ENCODE assay signal across 1 cellular context in the genomic region with DNA sequence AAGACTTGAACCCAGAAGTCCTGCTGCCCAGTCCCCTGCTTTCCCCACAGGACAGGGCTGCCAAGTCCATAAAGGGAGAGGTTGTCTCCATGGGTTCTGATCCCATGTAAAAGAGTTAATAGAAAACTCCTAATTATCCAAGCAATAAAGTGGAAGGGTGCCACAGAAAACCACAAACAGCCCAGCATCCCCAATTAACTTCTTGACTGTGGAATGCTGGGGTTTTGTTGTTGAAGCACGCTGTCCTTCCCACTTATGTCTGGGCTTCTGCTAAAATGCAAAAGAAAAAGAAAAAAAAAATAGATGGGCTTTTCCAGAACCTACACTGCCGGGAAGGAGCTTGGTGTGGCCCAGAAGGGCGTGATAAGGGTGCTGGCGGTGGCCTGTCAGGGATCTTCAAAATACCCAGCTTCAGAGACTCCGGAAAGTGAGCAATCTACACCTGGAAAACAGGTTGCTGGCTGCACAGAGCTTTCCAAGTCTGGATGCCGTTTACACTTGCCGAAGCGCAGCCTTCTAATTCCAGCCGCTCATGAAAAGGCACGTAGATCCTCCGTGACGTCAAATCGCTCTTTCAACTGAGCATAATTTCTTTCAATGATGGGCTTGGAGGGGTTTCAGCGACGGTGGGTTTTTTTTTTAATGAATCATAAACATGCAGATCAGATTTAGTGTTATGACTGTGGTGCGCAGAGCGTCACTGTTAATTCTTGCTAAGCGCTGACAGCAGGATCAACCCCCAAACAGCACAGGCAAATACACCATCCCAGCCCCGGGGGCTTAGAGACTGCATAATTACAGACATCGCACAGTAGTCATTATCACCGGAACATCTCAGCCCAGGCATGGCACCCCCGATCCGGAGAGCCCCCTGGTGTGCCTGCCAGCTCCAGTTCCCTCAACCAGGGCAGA.
TF ChIP-seq lines count a peak whose summit lies in the region.

No MANE protein-coding gene starts in this region.

TF ChIP-seq in H1, 55 proteins besides CTCF, POLR2A, EP300 and RAD21 (continued from another document):
- no peak for TF ChIP-seq TEAD4 (IDR thresholded peaks at IDR 0.05; ENCODE audit: low read depth, low read length)
- TF ChIP-seq HDAC2 (IDR thresholded peaks at IDR 0.05; ENCODE audit: borderline replicate concordance in 1 of 2, low read depth in 2 of 2, low read length in 2 of 2) = no peak
- TF ChIP-seq CHD7 (IDR thresholded peaks at IDR 0.05; ENCODE audit: insufficient replicate concordance, low read length) = no peak
- TF ChIP-seq GABPA (IDR thresholded peaks at IDR 0.05; ENCODE audit: borderline replicate concordance, insufficient read depth, low read length) = no peak
- TF ChIP-seq SP1 (IDR thresholded peaks at IDR 0.05; ENCODE audit: low read depth, low read length) = no peak
- TF ChIP-seq, protein P1, sequence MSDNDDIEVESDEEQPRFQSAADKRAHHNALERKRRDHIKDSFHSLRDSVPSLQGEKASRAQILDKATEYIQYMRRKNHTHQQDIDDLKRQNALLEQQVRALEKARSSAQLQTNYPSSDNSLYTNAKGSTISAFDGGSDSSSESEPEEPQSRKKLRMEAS (IDR thresholded peaks at IDR 0.05) = no peak
